ENCODE assay signal across 1 cellular context in genomic region chr2:218407717-218408116, GRCh38.
TF ChIP-seq lines count a peak whose summit lies in the region.

No MANE protein-coding gene starts in this region.

TF ChIP-seq in H1, 55 proteins besides CTCF, POLR2A, EP300 and RAD21:
- no peak for TF ChIP-seq CHD1 (IDR thresholded peaks at IDR 0.05; ENCODE audit: low read depth, low read length)
- no peak for TF ChIP-seq BRCA1 (IDR thresholded peaks at IDR 0.05; ENCODE audit: low read depth, low read length)
- no peak for TF ChIP-seq MAFK (IDR thresholded peaks at IDR 0.05; ENCODE audit: low read depth, low read length)
- TF ChIP-seq CEBPB (IDR thresholded peaks at IDR 0.05; ENCODE audit: low read depth, low read length) = no peak
TF ChIP-seq in H1: peak in this region for 0.
